In genomic region chr2:219499555-219499954, GRCh38 we compare ENCODE assay signal across 2 cellular contexts.
TF ChIP-seq lines count a peak whose summit lies in the region.

No MANE protein-coding gene starts in this region.

TF ChIP-seq in SK-N-SH, 30 proteins besides CTCF, POLR2A, EP300 and RAD21 (continued from another document):
- no peak for TF ChIP-seq ZBTB33 (IDR thresholded peaks at IDR 0.05; ENCODE audit: borderline replicate concordance, low read depth)
- no peak for TF ChIP-seq USF2 (IDR thresholded peaks at IDR 0.05; ENCODE audit: borderline replicate concordance, low read depth, low read length)
- no peak for TF ChIP-seq YY1 (IDR thresholded peaks at IDR 0.05; ENCODE audit: low read depth)
TF ChIP-seq in SK-N-SH: peak in this region for 0.

TF ChIP-seq in SK-N-SH treated with all-trans-retinoic acid at 6 μM for 48 hours, 23 proteins besides CTCF, POLR2A, EP300 and RAD21 (continued from another document):
- no peak for TF ChIP-seq TSHZ2 (CRISPR knock-in tag; IDR thresholded peaks at IDR 0.05)
- no peak for TF ChIP-seq OSR1 (CRISPR knock-in tag; IDR thresholded peaks at IDR 0.05)
- no peak for TF ChIP-seq ZNF8 (CRISPR knock-in tag; IDR thresholded peaks at IDR 0.05)
- TF ChIP-seq PATZ1 (CRISPR knock-in tag; IDR thresholded peaks at IDR 0.05; ENCODE audit: borderline replicate concordance) = no peak
- no peak for TF ChIP-seq ZFP3 (CRISPR knock-in tag; IDR thresholded peaks at IDR 0.05)
- TF ChIP-seq ZFP30 (CRISPR knock-in tag; IDR thresholded peaks at IDR 0.05) = no peak
